In genomic region chr7:155456772-155457543, GRCh38 we compare ENCODE assay signal across 8 cellular contexts. TPM values are rescaled to one million over a fixed set of nuclear protein-coding genes. Genes with fewer than 3 reads are reported as not detected.
A peak's percentile ranks its signal among the peaks of the same experiment; 100 is the strongest.
DNase-seq lines count a peak whose midpoint lies in the region; ATAC-seq and TF ChIP-seq lines count a peak whose summit lies in the region.

No MANE protein-coding gene starts in this region.

- TF ChIP-seq CTCF in heart right ventricle (IDR thresholded peaks at IDR 0.05): no peak
- TF ChIP-seq CTCF in parathyroid adenoma (IDR thresholded peaks at IDR 0.05): no peak

- H3K9me3 Mint-ChIP-seq in activated naive CD8-positive, alpha-beta T cell treated with anti-CD3 and anti-CD28 coated beads, Interleukin-2, amount 10 ng/mL, durations not matched to agents 7 days and 5 days: no peaks in the 10 kb centered on the region

- peaks cover 13% of the 10 kb centered on the region for H3K4me1 Mint-ChIP-seq in activated naive CD8-positive, alpha-beta T cell treated with anti-CD3 and anti-CD28 coated beads, Interleukin-2, amount 10 ng/mL, durations not matched to agents 7 days and 5 days

- POLR2A ChIA-PET in activated naive CD8-positive, alpha-beta T cell treated with anti-CD3 and anti-CD28 coated beads, Interleukin-2, amount 10 ng/mL, durations not matched to agents 7 days and 5 days (lab: Charles Lee): no interaction called here

- H3K27ac ChIP-seq in heart right ventricle (no peak overlapping the region), parathyroid adenoma (no peak overlapping the region)

- H3K27me3 ChIP-seq in heart right ventricle (peaks cover 90 to 97% (median 96%) of the 10 kb centered on the region in 7 donors), parathyroid adenoma (ENCODE audit: control insufficient read depth, insufficient read depth, low read length) (peaks cover 25% of the 10 kb centered on the region)

- H3K4me2 ChIP-seq in parathyroid adenoma (ENCODE audit: low read length): peak overlapping the region; percentile 64

- H3K4me3 Mint-ChIP-seq in activated naive CD8-positive, alpha-beta T cell treated with anti-CD3 and anti-CD28 coated beads, Interleukin-2, amount 10 ng/mL, durations not matched to agents 7 days and 5 days: peak overlapping the region; percentile 51

- H3K4me1 ChIP-seq in ES-I3 (ENCODE audit: insufficient read depth, low read length) (no peaks in the 10 kb centered on the region; the same call in 1 of the 2 replicates), heart right ventricle (peaks cover 14 to 49% (median 37%) of the 10 kb centered on the region in 9 donors), parathyroid adenoma (peaks cover 4% of the 10 kb centered on the region)

- H3K27me3 Mint-ChIP-seq in activated naive CD8-positive, alpha-beta T cell treated with anti-CD3 and anti-CD28 coated beads, Interleukin-2, amount 10 ng/mL, durations not matched to agents 7 days and 5 days: peaks cover 78% of the 10 kb centered on the region

- no peak for ATAC-seq in activated naive CD8-positive, alpha-beta T cell treated with anti-CD3 and anti-CD28 coated beads, Interleukin-2, amount 10 ng/mL, durations not matched to agents 7 days and 5 days (ENCODE audit: low read depth)
- ATAC-seq in heart right ventricle (peak; percentile 84 to 90 (median 86)), HG02973 (IDR thresholded peaks at IDR 0.05; ENCODE audit: unreplicated experiment) (no peak), GM18511 (IDR thresholded peaks at IDR 0.05; ENCODE audit: unreplicated experiment) (no peak)

- H3K9me3 ChIP-seq in ES-I3 (ENCODE audit: control insufficient read depth, insufficient read depth, low read length) (no peaks in the 10 kb centered on the region), heart right ventricle (no peaks in the 10 kb centered on the region), parathyroid adenoma (ENCODE audit: control insufficient read depth, low read length) (no peaks in the 10 kb centered on the region)

- H3K79me2 ChIP-seq in parathyroid adenoma: no peaks in the 10 kb centered on the region

- peak overlapping the region; percentile 75 for H2AFZ ChIP-seq in parathyroid adenoma

- intact Hi-C loops in heart right ventricle (cut with DNase I): loop anchor here in 1 of 10 donors (10.0 kb wide), 1 partner anchor 72 kb away; no protein-coding TSS in a partner anchor

- peak overlapping the region; percentile 63 for H3K27ac Mint-ChIP-seq in activated naive CD8-positive, alpha-beta T cell treated with anti-CD3 and anti-CD28 coated beads, Interleukin-2, amount 10 ng/mL, durations not matched to agents 7 days and 5 days

- DNase-seq in NCI-H1048 (lab: John Stamatoyannopoulos, UW): peak; percentile 66
- no peak for DNase-seq in activated naive CD8-positive, alpha-beta T cell treated with anti-CD3 and anti-CD28 coated beads, Interleukin-2, amount 10 ng/mL, durations not matched to agents 7 days and 5 days
- peak; percentile 51 to 67 for DNase-seq in heart right ventricle
- DNase-seq in NCI-H1694 treated with DMSO at 0.1 percent for 48 hours (lab: John Stamatoyannopoulos, UW): no peak

- H3K9ac ChIP-seq in ES-I3 (ENCODE audit: low read depth, low read length) (peak overlapping the region; percentile 11; the same call in 1 of the 2 replicates), parathyroid adenoma (no peak overlapping the region)

- 1% methylated on average over 67 of the region's 67 CpGs for WGBS in heart right ventricle, 2 donors

- no peaks in the 10 kb centered on the region for H3K36me3 ChIP-seq in ES-I3 (ENCODE audit: insufficient read depth, low read length)
- no peaks in the 10 kb centered on the region for H3K36me3 ChIP-seq in heart right ventricle
- no peaks in the 10 kb centered on the region for H3K36me3 ChIP-seq in parathyroid adenoma (ENCODE audit: control insufficient read depth, insufficient read depth, low read length)

- peak overlapping the region; percentile 44 to 66 (median 55) for H3K4me3 ChIP-seq in heart right ventricle
- H3K4me3 ChIP-seq in parathyroid adenoma (ENCODE audit: low read depth, low read length): peak overlapping the region; percentile 8

- peaks cover 2% of the 10 kb centered on the region for H3K36me3 Mint-ChIP-seq in activated naive CD8-positive, alpha-beta T cell treated with anti-CD3 and anti-CD28 coated beads, Interleukin-2, amount 10 ng/mL, durations not matched to agents 7 days and 5 days

RNA-seq across cellular contexts. Expression of gene EN2, which starts 1.0 kb away (rescaled TPM):
- total RNA-seq in activated naive CD8-positive, alpha-beta T cell treated with anti-CD3 and anti-CD28 coated beads, Interleukin-2, amount 10 ng/mL, durations not matched to agents 7 days and 5 days: not detected
- under 1 TPM in 2 of 10 donors, not detected in 8; 0.07 to 0.08 TPM for total RNA-seq in heart right ventricle
- under 1 TPM; 0.01 to 0.07 TPM for polyA plus RNA-seq in heart right ventricle

Comparison
In these comparisons a context has a peak if more than half of its experiments do, and no peak if none do; other contexts are left out.
1. DNase-seq: peak in NCI-H1048 (single experiment) and heart right ventricle (2 of 2); none in activated naive CD8-positive, alpha-beta T cell treated with anti-CD3 and anti-CD28 coated beads, Interleukin-2, amount 10 ng/mL, durations not matched to agents 7 days and 5 days (single experiment) and NCI-H1694 treated with DMSO at 0.1 percent for 48 hours (single experiment).
2. ATAC-seq: peak in heart right ventricle (8 of 8); none in activated naive CD8-positive, alpha-beta T cell treated with anti-CD3 and anti-CD28 coated beads, Interleukin-2, amount 10 ng/mL, durations not matched to agents 7 days and 5 days (single experiment), HG02973 (single experiment) and GM18511 (single experiment).